ENCODE assay signal across 10 cellular contexts in genomic region chr13:64423467-64423866, GRCh38.
"Had no signal": no experiment of that assay in that cellular context is flagged by ENCODE, and none has a peak within 500 bp of the region (broad histone marks: within the 10 kb centered on the region; RNA-seq: fewer than 3 reads in every experiment).

No MANE protein-coding gene starts in this region.

- DNase-seq: GM23248, GOT3, H9, HCEC 1CT, HFFc6, Karpas-422, KBM-7 had no signal

- H3K4me2 ChIP-seq: KMS-11 had no signal

- FAIRE-seq: H54, HTR-8/SVneo had no signal

- H3K9ac ChIP-seq: GM23248, KMS-11 had no signal

- H2AFZ ChIP-seq: GM23248 had no signal

- H3K27ac ChIP-seq: GM23248, KMS-11 had no signal

- H3K4me3 ChIP-seq: GM23248 had no signal
